In genomic region chr21:43902441-43902840, GRCh38 we compare ENCODE assay signal across 12 cellular contexts. TPM values are rescaled to one million over a fixed set of nuclear protein-coding genes. Genes with fewer than 3 reads are reported as not detected.
A peak's percentile ranks its signal among the peaks of the same experiment; 100 is the strongest.
DNase-seq lines count a peak whose midpoint lies in the region; ATAC-seq, FAIRE-seq and TF ChIP-seq lines count a peak whose summit lies in the region.
"Had no signal": no experiment of that assay in that cellular context is flagged by ENCODE, and none has a peak within 500 bp of the region (broad histone marks: within the 10 kb centered on the region; RNA-seq: fewer than 3 reads in every experiment).

No MANE protein-coding gene starts in this region.

- intact Hi-C loops in gastrocnemius medialis (cut with DNase I; ENCODE audit: low total_unique reads) (no loop called here), kidney (cut with DNase I) (no loop called here)

- in situ Hi-C loops in gastrocnemius medialis (cut with MboI; ENCODE audit: low sequenced_read_pairs in 4 of 4): loop anchor here in 1 of 4 donors (10.0 kb wide), 1 partner anchor 98 kb away; no protein-coding TSS in a partner anchor

- no peaks in the 10 kb centered on the region for H3K27me3 ChIP-seq in gastroesophageal sphincter
- no peaks in the 10 kb centered on the region for H3K27me3 ChIP-seq in gastrocnemius medialis

- H3K9ac ChIP-seq in kidney (ENCODE audit: low read length in 2 of 2): no peak overlapping the region

- peaks cover 0 to 26% (median 7%) of the 10 kb centered on the region in 3 donors for H3K4me1 ChIP-seq in gastroesophageal sphincter
- H3K4me1 ChIP-seq in gastrocnemius medialis: peaks cover 27 to 33% of the 10 kb centered on the region in 2 donors
- peaks cover 9 to 18% of the 10 kb centered on the region in 2 donors for H3K4me1 ChIP-seq in kidney (ENCODE audit: control insufficient read depth in 1 of 2, insufficient read depth in 1 of 2, low read depth in 1 of 2, low read length in 2 of 2)

- H3K4me3 ChIP-seq in gastroesophageal sphincter (no peak overlapping the region), gastrocnemius medialis (no peak overlapping the region), kidney (ENCODE audit: low read length in 2 of 2) (no peak overlapping the region)

- H3K36me3 ChIP-seq in gastroesophageal sphincter (peaks cover 0 to 43% of the 10 kb centered on the region in 2 donors), gastrocnemius medialis (no peaks in the 10 kb centered on the region), kidney (ENCODE audit: control insufficient read depth in 1 of 2, insufficient read depth in 2 of 2, low read length in 2 of 2) (peaks cover 3% of the 10 kb centered on the region in 2 donors)

- ATAC-seq in gastroesophageal sphincter (peak; percentile 56), gastrocnemius medialis (peak in 1 of 2 donors; percentile 20), GM18867 (IDR thresholded peaks at IDR 0.05; ENCODE audit: unreplicated experiment) (no peak)

- no peak for TF ChIP-seq EP300 in gastroesophageal sphincter (IDR thresholded peaks at IDR 0.05)

- FAIRE-seq in kidney (lab: Jason Lieb, UNC): no peak

- TF ChIP-seq CTCF in gastroesophageal sphincter (IDR thresholded peaks at IDR 0.05) (no peak), gastrocnemius medialis (IDR thresholded peaks at IDR 0.05 in 4 of 5, conservative IDR thresholded peaks at IDR 0.05 in 1 of 5) (no peak), kidney (IDR thresholded peaks at IDR 0.05; ENCODE audit: borderline replicate concordance, extremely low read depth, insufficient read depth) (no peak)

- H3K27ac ChIP-seq in gastroesophageal sphincter (peak overlapping the region in 1 of 4 donors; percentile 32), gastrocnemius medialis (peak overlapping the region; percentile 79 to 90 (median 84)), kidney (ENCODE audit: low read depth in 2 of 2, low read length in 2 of 2) (peak overlapping the region in 1 of 2 donors; percentile 32)

- TF ChIP-seq POLR2A in gastroesophageal sphincter (IDR thresholded peaks at IDR 0.05) (no peak), gastrocnemius medialis (IDR thresholded peaks at IDR 0.05) (no peak)

- no peaks in the 10 kb centered on the region for H3K9me3 ChIP-seq in gastroesophageal sphincter
- H3K9me3 ChIP-seq in gastrocnemius medialis: no peaks in the 10 kb centered on the region
- no peaks in the 10 kb centered on the region for H3K9me3 ChIP-seq in kidney (ENCODE audit: control insufficient read depth in 1 of 2, low read length in 2 of 2)

- DNase-seq in H4 (ENCODE audit: low spot score): peak; percentile 30
- DNase-seq in NCI-H82 treated with DMSO at 0.1 percent for 48 hours (lab: John Stamatoyannopoulos, UW; ENCODE audit: unreplicated experiment): peak; percentile 41
- peak in 1 of 2 donors; percentile 52 for DNase-seq in gastrocnemius medialis
- DNase-seq in cerebellum (ENCODE audit: low spot score): no peak
- no peak for DNase-seq in kidney
- DNase-seq: CD8-positive, alpha-beta memory T cell; GDM1; midbrain; NCI-H1092 treated with DMSO at 0.1 percent for 48 hours; stimulated activated CD4-positive, alpha-beta T cell treated with anti-CD3 and anti-CD28 coated beads, Interleukin-2, amount 100 ng/mL, for 48 hours had no signal

- 33% methylated on average over 5 of the region's 6 CpGs; no CpG with 5 or more reads in 1 of the 2 donors for WGBS in gastroesophageal sphincter (ENCODE audit: low coverage in 1 of 2), 2 donors

RNA-seq across cellular contexts. Expression of gene AGPAT3, which starts 37.4 kb away (rescaled TPM):
- 27.0 and 29.4 TPM in 2 replicates for total RNA-seq in H4 (2014; rRNA removed; shearing (Covaris generic))
- total RNA-seq in gastroesophageal sphincter: 10 to 100 TPM; 27.1 to 46.9 (median 32.2) TPM
- 100 to 1,000 TPM in 1 of 4 donors, 10 to 100 TPM in 3; 44.2 to 102 (median 59.3) TPM for total RNA-seq in gastrocnemius medialis
- total RNA-seq in cerebellum: 32.3 TPM
- total RNA-seq in kidney: 86.2 TPM
- 40.3 TPM for polyA plus RNA-seq in kidney (ENCODE audit: insufficient read depth, low read depth, low replicate concordance)

Comparison
In these comparisons a context has a peak if more than half of its experiments do, and no peak if none do; other contexts are left out.
1. DNase-seq: peak in H4 (single experiment) and NCI-H82 treated with DMSO at 0.1 percent for 48 hours (single experiment); none in cerebellum (single experiment) and kidney (single experiment).